Comparison of ENCODE assay signal across 13 cellular contexts in genomic region chr7:3578399-3578798, GRCh38.
A peak's percentile ranks its signal among the peaks of the same experiment; 100 is the strongest.
DNase-seq lines count a peak whose midpoint lies in the region; ATAC-seq lines count a peak whose summit lies in the region.
"Had no signal": no experiment of that assay in that cellular context is flagged by ENCODE, and none has a peak within 500 bp of the region (broad histone marks: within the 10 kb centered on the region; RNA-seq: fewer than 3 reads in every experiment).

No MANE protein-coding gene starts in this region.

- H2BK5ac ChIP-seq in mesendoderm (ENCODE audit: low read length): no peak overlapping the region

- H3K9ac ChIP-seq in mesendoderm (ENCODE audit: low read length): no peak overlapping the region
- H3K9ac ChIP-seq: BLaER1 treated with 17β-estradiol and CSF1 and Interleukin-3, amounts not matched to agents 10 nM and 100 nM had no signal

- H3K4me2 ChIP-seq in mesendoderm (ENCODE audit: low read length): no peak overlapping the region
- H3K4me2 ChIP-seq: BLaER1 treated with 17β-estradiol and CSF1 and Interleukin-3, amounts not matched to agents 10 nM and 100 nM had no signal

- no peak overlapping the region for H2AK5ac ChIP-seq in mesendoderm (ENCODE audit: low read length)

- no peak for ATAC-seq in GM21576 (IDR thresholded peaks at IDR 0.05; ENCODE audit: unreplicated experiment)
- ATAC-seq: CD8-positive, alpha-beta T cell; HepG2 had no signal

- no peak overlapping the region for H3K56ac ChIP-seq in mesendoderm (ENCODE audit: low read length)

- H3K79me2 ChIP-seq in mesendoderm (ENCODE audit: control insufficient read depth, insufficient read depth, low read length): no peaks in the 10 kb centered on the region

- H3K4ac ChIP-seq in mesendoderm (ENCODE audit: low read depth, low read length): no peak overlapping the region

- H3K27ac ChIP-seq in mesendoderm (ENCODE audit: low read depth, low read length): no peak overlapping the region
- H3K27ac ChIP-seq: BLaER1 treated with 17β-estradiol and CSF1 and Interleukin-3, amounts not matched to agents 10 nM and 100 nM had no signal

- in situ Hi-C loops in KBM-7 (cut with MboI; ENCODE audit: low pct_unique_long_range_greater_than_20kb, low sequenced_read_pairs): no loop called here

- H3K4me3 ChIP-seq in mesendoderm (ENCODE audit: low read length): no peak overlapping the region
- H3K4me3 ChIP-seq: BLaER1 treated with 17β-estradiol and CSF1 and Interleukin-3, amounts not matched to agents 10 nM and 100 nM had no signal

- no peak overlapping the region for H3K23ac ChIP-seq in mesendoderm (ENCODE audit: low read length)

- H3K79me1 ChIP-seq in mesendoderm (ENCODE audit: low read length): no peaks in the 10 kb centered on the region

- H3K27me3 ChIP-seq in mesendoderm (ENCODE audit: insufficient read depth, low read length, poor library complexity): no peaks in the 10 kb centered on the region
- H3K27me3 ChIP-seq: BLaER1 treated with 17β-estradiol and CSF1 and Interleukin-3, amounts not matched to agents 10 nM and 100 nM had no signal

- DNase-seq in CMK (ENCODE audit: low read depth): peak; percentile 3
- DNase-seq in KBM-7: peak; percentile 2
- DNase-seq in OCI-M1 (lab: John Stamatoyannopoulos, UW): peak; percentile 8
- peak; percentile 49 for DNase-seq in mesendoderm
- DNase-seq in stimulated activated CD8-positive, alpha-beta memory T cell treated with anti-CD3 and anti-CD28 coated beads, Interleukin-4, amount 100 ng/mL, for 48 hours: no peak
- DNase-seq: CD8-positive, alpha-beta T cell; COR-L47; DMS 273 treated with DMSO at 0.1 percent for 48 hours; GDM1; H9 had no signal

- no peak overlapping the region for H4K5ac ChIP-seq in mesendoderm (ENCODE audit: low read length)

- H2BK15ac ChIP-seq in mesendoderm (replicated peaks; ENCODE audit: low read depth): no peak overlapping the region

- WGBS in mesendoderm (ENCODE audit: extremely low coverage, insufficient coverage, low lambda C conversion rate): no CpG with 5 or more reads among the region's 6 CpGs

- no peak overlapping the region for H3K18ac ChIP-seq in mesendoderm (ENCODE audit: low read length)

- no peaks in the 10 kb centered on the region for H3K36me3 ChIP-seq in mesendoderm (ENCODE audit: control insufficient read depth, insufficient read depth, low read length)
- H3K36me3 ChIP-seq: BLaER1 treated with 17β-estradiol and CSF1 and Interleukin-3, amounts not matched to agents 10 nM and 100 nM had no signal

- H2BK120ac ChIP-seq in mesendoderm (ENCODE audit: low read depth, low read length): no peak overlapping the region

- H3K4me1 ChIP-seq in mesendoderm (ENCODE audit: control insufficient read depth, low read depth, low read length): no peaks in the 10 kb centered on the region
- H3K4me1 ChIP-seq: BLaER1 treated with 17β-estradiol and CSF1 and Interleukin-3, amounts not matched to agents 10 nM and 100 nM had no signal

- H4K8ac ChIP-seq in mesendoderm (ENCODE audit: low read depth, low read length): no peak overlapping the region
